In the genomic region with DNA sequence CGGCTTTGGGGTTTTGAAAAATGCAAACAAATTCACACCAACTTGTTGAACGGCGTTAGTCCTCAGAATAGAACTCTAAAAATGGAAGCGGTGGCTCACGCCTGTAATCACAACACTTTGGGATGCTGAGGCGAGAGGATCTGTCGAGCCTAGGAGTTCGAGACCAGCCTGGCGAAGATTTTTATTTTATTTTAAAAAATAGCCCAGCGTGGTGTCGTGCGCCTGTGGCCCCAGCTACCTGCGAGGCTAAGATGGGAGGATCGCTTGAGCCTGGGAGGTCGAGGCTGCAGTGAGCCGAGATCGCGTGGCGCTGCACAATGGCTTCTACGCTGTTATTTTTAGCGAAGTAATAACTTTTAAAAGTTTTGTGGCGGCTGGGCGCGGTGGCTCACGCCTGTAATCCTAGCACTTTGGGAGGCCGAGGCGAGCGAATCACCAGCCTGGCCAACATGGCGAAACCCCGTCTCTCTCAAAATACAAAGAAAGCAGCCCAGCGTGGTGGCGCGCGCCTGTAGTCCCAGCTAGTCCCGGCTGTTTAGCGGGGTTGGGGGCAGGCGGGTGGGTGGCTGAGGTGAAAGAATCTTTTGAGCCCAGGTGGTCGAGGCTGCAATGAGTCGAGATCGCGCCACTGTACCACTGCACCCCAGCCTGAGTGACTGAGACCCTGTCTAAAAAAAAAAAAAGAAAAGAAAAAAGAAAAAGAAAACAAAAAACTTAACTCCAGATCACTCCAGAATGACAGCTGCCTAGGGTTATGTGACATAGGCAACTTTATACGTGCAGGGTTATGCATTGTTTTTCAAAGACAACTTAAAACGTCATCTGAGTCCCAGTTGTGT, we compare ENCODE assay signal across 1 cellular context.
TF ChIP-seq lines count a peak whose summit lies in the region.

No MANE protein-coding gene starts in this region.

TF ChIP-seq in HepG2, 621 proteins besides CTCF, POLR2A, EP300 and RAD21 (continued from another document):
- TF ChIP-seq, protein P1, sequence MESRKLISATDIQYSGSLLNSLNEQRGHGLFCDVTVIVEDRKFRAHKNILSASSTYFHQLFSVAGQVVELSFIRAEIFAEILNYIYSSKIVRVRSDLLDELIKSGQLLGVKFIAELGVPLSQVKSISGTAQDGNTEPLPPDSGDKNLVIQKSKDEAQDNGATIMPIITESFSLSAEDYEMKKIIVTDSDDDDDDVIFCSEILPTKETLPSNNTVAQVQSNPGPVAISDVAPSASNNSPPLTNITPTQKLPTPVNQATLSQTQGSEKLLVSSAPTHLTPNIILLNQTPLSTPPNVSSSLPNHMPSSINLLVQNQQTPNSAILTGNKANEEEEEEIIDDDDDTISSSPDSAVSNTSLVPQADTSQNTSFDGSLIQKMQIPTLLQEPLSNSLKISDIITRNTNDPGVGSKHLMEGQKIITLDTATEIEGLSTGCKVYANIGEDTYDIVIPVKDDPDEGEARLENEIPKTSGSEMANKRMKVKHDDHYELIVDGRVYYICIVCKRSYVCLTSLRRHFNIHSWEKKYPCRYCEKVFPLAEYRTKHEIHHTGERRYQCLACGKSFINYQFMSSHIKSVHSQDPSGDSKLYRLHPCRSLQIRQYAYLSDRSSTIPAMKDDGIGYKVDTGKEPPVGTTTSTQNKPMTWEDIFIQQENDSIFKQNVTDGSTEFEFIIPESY (CRISPR knock-in tag; IDR thresholded peaks at IDR 0.05): peak; percentile 87
- TF ChIP-seq MXD4 (CRISPR knock-in tag; IDR thresholded peaks at IDR 0.05) (no peak), ZNF776 (CRISPR knock-in tag; IDR thresholded peaks at IDR 0.05) (no peak), ZIK1 (CRISPR knock-in tag; IDR thresholded peaks at IDR 0.05; ENCODE audit: borderline replicate concordance, low read depth) (no peak), KLF15 (CRISPR knock-in tag; IDR thresholded peaks at IDR 0.05; ENCODE audit: borderline replicate concordance) (no peak), PRPF4 (IDR thresholded peaks at IDR 0.05; ENCODE audit: low read depth, low read length, poor library complexity, severe bottlenecking) (peak; percentile 77), ZBTB38 (CRISPR knock-in tag; IDR thresholded peaks at IDR 0.05) (peak; percentile 95), MAFK (conservative IDR thresholded peaks at IDR 0.05 in 1 of 2, IDR thresholded peaks at IDR 0.05 in 1 of 2; ENCODE audit: low read length in 2 of 2) (no peak), BRCA1 (CRISPR knock-in tag; IDR thresholded peaks at IDR 0.05) (0 out of 2 replicates have a peak, but pooled peaks have one; percentile 22), PCBP1 (IDR thresholded peaks at IDR 0.05; ENCODE audit: borderline replicate concordance, low read depth, low read length) (0 out of 2 replicates have a peak, but pooled peaks have one; percentile 30), ZMYM2 (CRISPR knock-in tag; IDR thresholded peaks at IDR 0.05) (0 out of 2 replicates have a peak, but pooled peaks have one; percentile 53)
- TF ChIP-seq, protein P2, sequence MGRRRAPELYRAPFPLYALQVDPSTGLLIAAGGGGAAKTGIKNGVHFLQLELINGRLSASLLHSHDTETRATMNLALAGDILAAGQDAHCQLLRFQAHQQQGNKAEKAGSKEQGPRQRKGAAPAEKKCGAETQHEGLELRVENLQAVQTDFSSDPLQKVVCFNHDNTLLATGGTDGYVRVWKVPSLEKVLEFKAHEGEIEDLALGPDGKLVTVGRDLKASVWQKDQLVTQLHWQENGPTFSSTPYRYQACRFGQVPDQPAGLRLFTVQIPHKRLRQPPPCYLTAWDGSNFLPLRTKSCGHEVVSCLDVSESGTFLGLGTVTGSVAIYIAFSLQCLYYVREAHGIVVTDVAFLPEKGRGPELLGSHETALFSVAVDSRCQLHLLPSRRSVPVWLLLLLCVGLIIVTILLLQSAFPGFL (CRISPR knock-in tag; IDR thresholded peaks at IDR 0.05): 0 out of 2 replicates have a peak, but pooled peaks have one; percentile 22
- TF ChIP-seq, protein P3, sequence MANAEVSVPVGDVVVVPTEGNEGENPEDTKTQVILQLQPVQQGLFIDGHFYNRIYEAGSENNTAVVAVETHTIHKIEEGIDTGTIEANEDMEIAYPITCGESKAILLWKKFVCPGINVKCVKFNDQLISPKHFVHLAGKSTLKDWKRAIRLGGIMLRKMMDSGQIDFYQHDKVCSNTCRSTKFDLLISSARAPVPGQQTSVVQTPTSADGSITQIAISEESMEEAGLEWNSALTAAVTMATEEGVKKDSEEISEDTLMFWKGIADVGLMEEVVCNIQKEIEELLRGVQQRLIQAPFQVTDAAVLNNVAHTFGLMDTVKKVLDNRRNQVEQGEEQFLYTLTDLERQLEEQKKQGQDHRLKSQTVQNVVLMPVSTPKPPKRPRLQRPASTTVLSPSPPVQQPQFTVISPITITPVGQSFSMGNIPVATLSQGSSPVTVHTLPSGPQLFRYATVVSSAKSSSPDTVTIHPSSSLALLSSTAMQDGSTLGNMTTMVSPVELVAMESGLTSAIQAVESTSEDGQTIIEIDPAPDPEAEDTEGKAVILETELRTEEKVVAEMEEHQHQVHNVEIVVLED (CRISPR knock-in tag; IDR thresholded peaks at IDR 0.05; ENCODE audit: borderline replicate concordance): no peak
- TF ChIP-seq, protein P4, sequence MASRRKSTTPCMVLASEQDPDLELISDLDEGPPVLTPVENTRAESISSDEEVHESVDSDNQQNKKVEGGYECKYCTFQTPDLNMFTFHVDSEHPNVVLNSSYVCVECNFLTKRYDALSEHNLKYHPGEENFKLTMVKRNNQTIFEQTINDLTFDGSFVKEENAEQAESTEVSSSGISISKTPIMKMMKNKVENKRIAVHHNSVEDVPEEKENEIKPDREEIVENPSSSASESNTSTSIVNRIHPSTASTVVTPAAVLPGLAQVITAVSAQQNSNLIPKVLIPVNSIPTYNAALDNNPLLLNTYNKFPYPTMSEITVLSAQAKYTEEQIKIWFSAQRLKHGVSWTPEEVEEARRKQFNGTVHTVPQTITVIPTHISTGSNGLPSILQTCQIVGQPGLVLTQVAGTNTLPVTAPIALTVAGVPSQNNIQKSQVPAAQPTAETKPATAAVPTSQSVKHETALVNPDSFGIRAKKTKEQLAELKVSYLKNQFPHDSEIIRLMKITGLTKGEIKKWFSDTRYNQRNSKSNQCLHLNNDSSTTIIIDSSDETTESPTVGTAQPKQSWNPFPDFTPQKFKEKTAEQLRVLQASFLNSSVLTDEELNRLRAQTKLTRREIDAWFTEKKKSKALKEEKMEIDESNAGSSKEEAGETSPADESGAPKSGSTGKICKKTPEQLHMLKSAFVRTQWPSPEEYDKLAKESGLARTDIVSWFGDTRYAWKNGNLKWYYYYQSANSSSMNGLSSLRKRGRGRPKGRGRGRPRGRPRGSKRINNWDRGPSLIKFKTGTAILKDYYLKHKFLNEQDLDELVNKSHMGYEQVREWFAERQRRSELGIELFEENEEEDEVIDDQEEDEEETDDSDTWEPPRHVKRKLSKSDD (CRISPR knock-in tag; IDR thresholded peaks at IDR 0.05; ENCODE audit: low read depth): peak; percentile 18; the same call in 1 of the 2 replicates
- TF ChIP-seq, protein P5, sequence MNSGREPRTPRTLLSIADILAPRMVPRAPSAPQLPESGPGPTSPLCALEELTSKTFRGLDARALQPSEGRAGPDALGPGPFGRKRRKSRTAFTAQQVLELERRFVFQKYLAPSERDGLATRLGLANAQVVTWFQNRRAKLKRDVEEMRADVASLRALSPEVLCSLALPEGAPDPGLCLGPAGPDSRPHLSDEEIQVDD (CRISPR knock-in tag; IDR thresholded peaks at IDR 0.05; ENCODE audit: borderline replicate concordance): 0 out of 2 replicates have a peak, but pooled peaks have one; percentile 9
